Comparison of ENCODE assay signal across 17 cellular contexts in the genomic region with DNA sequence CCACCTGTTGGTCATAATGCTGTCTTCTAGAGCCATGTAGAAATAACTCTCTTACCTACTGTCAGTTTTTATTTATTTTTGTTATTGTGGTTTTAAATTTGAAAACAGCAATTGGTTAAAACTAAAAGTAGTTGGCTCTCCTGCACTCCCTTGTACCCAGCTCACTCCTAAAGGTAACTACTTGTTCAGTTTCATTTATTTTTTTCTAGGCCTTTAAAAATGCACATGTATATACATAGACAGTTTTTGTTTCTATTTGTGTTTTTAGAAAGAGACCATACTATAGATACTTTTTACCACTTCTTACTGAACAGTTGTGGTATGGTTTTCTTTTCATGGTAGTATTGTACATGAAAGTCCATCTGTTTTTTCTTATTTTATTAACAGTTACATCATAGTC. TPM values are rescaled to one million over a fixed set of nuclear protein-coding genes. Genes with fewer than 3 reads are reported as not detected.
A peak's percentile ranks its signal among the peaks of the same experiment; 100 is the strongest.
DNase-seq lines count a peak whose midpoint lies in the region; ATAC-seq and TF ChIP-seq lines count a peak whose summit lies in the region.
"Had no signal": no experiment of that assay in that cellular context is flagged by ENCODE, and none has a peak within 500 bp of the region (broad histone marks: within the 10 kb centered on the region; RNA-seq: fewer than 3 reads in every experiment).

No MANE protein-coding gene starts in this region.

- peaks cover 0 to 4% of the 10 kb centered on the region in 2 donors for H3K27me3 Mint-ChIP-seq in CD4-positive, alpha-beta memory T cell
- H3K27me3 Mint-ChIP-seq in activated T-helper 17 cell treated with anti-CD3 and anti-CD28 coated beads, Interleukin-2, amount 50 U/mL, for 72 hours = no peaks in the 10 kb centered on the region
- H3K27me3 Mint-ChIP-seq in natural killer cell (ENCODE audit: low read depth in 2 of 2) = no peaks in the 10 kb centered on the region

- no peak overlapping the region for H3K4me3 Mint-ChIP-seq in CD4-positive, alpha-beta memory T cell
- H3K4me3 Mint-ChIP-seq in activated T-helper 17 cell treated with anti-CD3 and anti-CD28 coated beads, Interleukin-2, amount 50 U/mL, for 72 hours = no peak overlapping the region
- no peak overlapping the region for H3K4me3 Mint-ChIP-seq in natural killer cell
- H3K4me3 Mint-ChIP-seq: activated B cell treated with CpG ODN at 0.5 μM for 24 hours; CD8-positive, alpha-beta T cell; naive thymus-derived CD4-positive, alpha-beta T cell had no signal

- peak; percentile 56 for ATAC-seq in GM19351 (IDR thresholded peaks at IDR 0.05; ENCODE audit: unreplicated experiment)
- peak; percentile 66 for ATAC-seq in HG02623 (IDR thresholded peaks at IDR 0.05; ENCODE audit: unreplicated experiment)
- ATAC-seq in HG03196 (IDR thresholded peaks at IDR 0.05; ENCODE audit: unreplicated experiment) = peak; percentile 58
- ATAC-seq in psoas muscle = no peak
- no peak for ATAC-seq in activated T-helper 17 cell treated with anti-CD3 and anti-CD28 coated beads, Interleukin-2, amount 50 U/mL, for 72 hours (replicated peaks)
- ATAC-seq in natural killer cell = no peak
- ATAC-seq: CD8-positive, alpha-beta T cell; naive thymus-derived CD4-positive, alpha-beta T cell had no signal

- H3K27me3 ChIP-seq in psoas muscle (ENCODE audit: insufficient read depth in 3 of 3, low read length in 2 of 3) = no peaks in the 10 kb centered on the region
- no peaks in the 10 kb centered on the region for H3K27me3 ChIP-seq in CD4-positive, alpha-beta memory T cell (ENCODE audit: insufficient read depth, low read length)
- H3K27me3 ChIP-seq: SJCRH30 had no signal

- no peak overlapping the region for H3K27ac ChIP-seq in psoas muscle
- H3K27ac ChIP-seq in CD4-positive, alpha-beta memory T cell (ENCODE audit: low read depth, low read length) = no peak overlapping the region
- H3K27ac ChIP-seq: SJCRH30, thoracic aorta had no signal

- no peaks in the 10 kb centered on the region for H3K9me3 ChIP-seq in psoas muscle
- H3K9me3 ChIP-seq in CD4-positive, alpha-beta memory T cell (ENCODE audit: control insufficient read depth in 1 of 2, low read length in 2 of 2) = no peaks in the 10 kb centered on the region
- H3K9me3 ChIP-seq: SJCRH30, thoracic aorta had no signal

- CTCF ChIA-PET in CD4-positive, alpha-beta memory T cell (lab: Charles Lee; ENCODE audit: partially characterized antibody) = no interaction called here

- no peak overlapping the region for H3K27ac Mint-ChIP-seq in CD4-positive, alpha-beta memory T cell
- no peak overlapping the region for H3K27ac Mint-ChIP-seq in activated T-helper 17 cell treated with anti-CD3 and anti-CD28 coated beads, Interleukin-2, amount 50 U/mL, for 72 hours
- H3K27ac Mint-ChIP-seq in natural killer cell = no peak overlapping the region
- H3K27ac Mint-ChIP-seq: activated B cell treated with CpG ODN at 0.5 μM for 24 hours; CD8-positive, alpha-beta T cell; naive thymus-derived CD4-positive, alpha-beta T cell had no signal

- no peak for TF ChIP-seq CTCF in psoas muscle (IDR thresholded peaks at IDR 0.05)
- TF ChIP-seq CTCF in natural killer cell (IDR thresholded peaks at IDR 0.05) = no peak

- peaks cover 49% of the 10 kb centered on the region for H3K4me1 ChIP-seq in psoas muscle
- no peaks in the 10 kb centered on the region for H3K4me1 ChIP-seq in CD4-positive, alpha-beta memory T cell (ENCODE audit: insufficient read depth, low read length)

- no peaks in the 10 kb centered on the region for H3K9me3 Mint-ChIP-seq in CD4-positive, alpha-beta memory T cell
- H3K9me3 Mint-ChIP-seq in activated T-helper 17 cell treated with anti-CD3 and anti-CD28 coated beads, Interleukin-2, amount 50 U/mL, for 72 hours = no peaks in the 10 kb centered on the region
- H3K9me3 Mint-ChIP-seq in natural killer cell = no peaks in the 10 kb centered on the region
- H3K9me3 Mint-ChIP-seq: activated B cell treated with CpG ODN at 0.5 μM for 24 hours; CD8-positive, alpha-beta T cell; naive thymus-derived CD4-positive, alpha-beta T cell had no signal

- no peaks in the 10 kb centered on the region for H3K36me3 ChIP-seq in psoas muscle (ENCODE audit: insufficient read depth in 1 of 2, low read depth in 1 of 2)
- no peaks in the 10 kb centered on the region for H3K36me3 ChIP-seq in CD4-positive, alpha-beta memory T cell (ENCODE audit: insufficient read depth, low read length)
- H3K36me3 ChIP-seq: thoracic aorta had no signal

- H3K4me1 Mint-ChIP-seq in CD4-positive, alpha-beta memory T cell = peaks cover 0 to 1% (median 0%) of the 10 kb centered on the region in 4 donors
- H3K4me1 Mint-ChIP-seq in activated T-helper 17 cell treated with anti-CD3 and anti-CD28 coated beads, Interleukin-2, amount 50 U/mL, for 72 hours = peaks cover 21% of the 10 kb centered on the region
- H3K4me1 Mint-ChIP-seq in natural killer cell = peaks cover 0 to 5% of the 10 kb centered on the region in 2 donors

- DNase-seq in psoas muscle = no peak
- no peak for DNase-seq in CD4-positive, alpha-beta memory T cell
- no peak for DNase-seq in natural killer cell
- DNase-seq in GM19238 (ENCODE audit: insufficient read length, low spot score) = no peak
- DNase-seq: activated B cell treated with CpG ODN at 0.5 μM for 24 hours; anterior cingulate cortex; CD8-positive, alpha-beta T cell; GF-D8; islet precursor cell; naive thymus-derived CD4-positive, alpha-beta T cell; NCI-H526 treated with DMSO at 0.1 percent for 48 hours; SJCRH30 had no signal

- POLR2A ChIA-PET in CD4-positive, alpha-beta memory T cell (lab: Charles Lee; ENCODE audit: partially characterized antibody) = no interaction called here

- intact Hi-C loops in psoas muscle (cut with DNase I) (loop anchor here in 1 of 2 donors (10.0 kb wide), 1 partner anchor 116 kb away; a partner anchor contains a TSS), natural killer cell (cut with micrococcal nuclease) (no loop called here)
- intact Hi-C loops in CD4-positive, alpha-beta memory T cell (cut with micrococcal nuclease) = no loop called here

- H3K4me3 ChIP-seq in psoas muscle = peak overlapping the region; percentile 33
- no peak overlapping the region for H3K4me3 ChIP-seq in CD4-positive, alpha-beta memory T cell (ENCODE audit: low read length in 2 of 2)
- H3K4me3 ChIP-seq: SJCRH30, thoracic aorta had no signal

- no peaks in the 10 kb centered on the region for H3K36me3 Mint-ChIP-seq in CD4-positive, alpha-beta memory T cell
- H3K36me3 Mint-ChIP-seq in activated T-helper 17 cell treated with anti-CD3 and anti-CD28 coated beads, Interleukin-2, amount 50 U/mL, for 72 hours (ENCODE audit: low read depth) = no peaks in the 10 kb centered on the region
- no peaks in the 10 kb centered on the region for H3K36me3 Mint-ChIP-seq in natural killer cell
- H3K36me3 Mint-ChIP-seq: CD8-positive, alpha-beta T cell; naive thymus-derived CD4-positive, alpha-beta T cell had no signal

RNA-seq across cellular contexts. Expression of a gene that starts 16.8 kb away (rescaled TPM):
- total RNA-seq in psoas muscle = 10 to 100 TPM; 17.2 to 30.6 (median 21.9) TPM
- 10 to 100 TPM in 1 of 3 donors, 1 to 10 TPM in 2; 5.0 to 11.8 (median 6.5) TPM for polyA plus RNA-seq in psoas muscle
- under 1 TPM; 0.42 to 0.73 TPM for total RNA-seq in CD4-positive, alpha-beta memory T cell
- 1 to 10 TPM in 1 of 2 donors, under 1 TPM in 1; 0.62 to 1.1 TPM for polyA plus RNA-seq in CD4-positive, alpha-beta memory T cell
- total RNA-seq in activated T-helper 17 cell treated with anti-CD3 and anti-CD28 coated beads, Interleukin-2, amount 50 U/mL, for 72 hours = 10 to 100 TPM in 1 of 2 donors, 1 to 10 TPM in 1; 2.5 to 12.4 TPM
- total RNA-seq in natural killer cell = 10 to 100 TPM in 1 of 3 donors, 1 to 10 TPM in 2; 2.2 to 12.8 (median 9.9) TPM
- total RNA-seq: activated B cell treated with CpG ODN at 0.5 μM for 24 hours; CD8-positive, alpha-beta T cell had no signal

Comparison
In these comparisons a context has a peak if more than half of its experiments do, and no peak if none do; other contexts are left out.
1. ATAC-seq: peak in GM19351 (single experiment), HG02623 (single experiment) and HG03196 (single experiment); none in psoas muscle (0 of 4), activated T-helper 17 cell treated with anti-CD3 and anti-CD28 coated beads, Interleukin-2, amount 50 U/mL, for 72 hours (single experiment) and natural killer cell (0 of 3).